In genomic region chr11:72775288-72776110, GRCh38 we compare ENCODE assay signal across 1 cellular context.
TF ChIP-seq lines count a peak whose summit lies in the region.

No MANE protein-coding gene starts in this region.

TF ChIP-seq in K562, 482 proteins besides CTCF, POLR2A, EP300 and RAD21 (continued from another document):
- TF ChIP-seq E4F1 (CRISPR knock-in tag; IDR thresholded peaks at IDR 0.05; ENCODE audit: borderline replicate concordance) (no peak), CBX8 (IDR thresholded peaks at IDR 0.05; ENCODE audit: borderline replicate concordance, extremely low read depth, low read depth, low read length, poor library complexity, severe bottlenecking) (no peak), CBX1 (IDR thresholded peaks at IDR 0.05; ENCODE audit: low read depth) (no peak), POLR2H (tag; IDR thresholded peaks at IDR 0.05; ENCODE audit: low read depth) (no peak), NRF1 (conservative IDR thresholded peaks at IDR 0.05 in 1 of 2, IDR thresholded peaks at IDR 0.05 in 1 of 2) (no peak), ZNF75A (CRISPR knock-in tag; IDR thresholded peaks at IDR 0.05) (no peak), ZFP1 (CRISPR knock-in tag; IDR thresholded peaks at IDR 0.05) (no peak), HMGN3 (IDR thresholded peaks at IDR 0.05; ENCODE audit: borderline replicate concordance, extremely low read depth, insufficient read length, low read depth, low read length) (no peak), ZMIZ1 (IDR thresholded peaks at IDR 0.05; ENCODE audit: low read depth in 2 of 2, low read length in 2 of 2) (no peak), ZNF224 (CRISPR knock-in tag; IDR thresholded peaks at IDR 0.05) (no peak), RBM14 (IDR thresholded peaks at IDR 0.05; ENCODE audit: borderline replicate concordance, insufficient read depth, low read depth, low read length) (no peak), KDM1A (IDR thresholded peaks at IDR 0.05) (peak in 1 of 2 experiments; percentile 50; a peak in 1 of 4 replicates), LARP7 (IDR thresholded peaks at IDR 0.05) (0 out of 2 replicates have a peak, but pooled peaks have one; percentile 14), NFATC3 (IDR thresholded peaks at IDR 0.05) (no peak), ZNF24 (IDR thresholded peaks at IDR 0.05) (peak; percentile 66; the same call in 1 of the 2 replicates)
- TF ChIP-seq, protein P1, sequence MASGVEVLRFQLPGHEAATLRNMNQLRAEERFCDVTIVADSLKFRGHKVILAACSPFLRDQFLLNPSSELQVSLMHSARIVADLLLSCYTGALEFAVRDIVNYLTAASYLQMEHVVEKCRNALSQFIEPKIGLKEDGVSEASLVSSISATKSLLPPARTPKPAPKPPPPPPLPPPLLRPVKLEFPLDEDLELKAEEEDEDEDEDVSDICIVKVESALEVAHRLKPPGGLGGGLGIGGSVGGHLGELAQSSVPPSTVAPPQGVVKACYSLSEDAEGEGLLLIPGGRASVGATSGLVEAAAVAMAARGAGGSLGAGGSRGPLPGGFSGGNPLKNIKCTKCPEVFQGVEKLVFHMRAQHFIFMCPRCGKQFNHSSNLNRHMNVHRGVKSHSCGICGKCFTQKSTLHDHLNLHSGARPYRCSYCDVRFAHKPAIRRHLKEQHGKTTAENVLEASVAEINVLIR (CRISPR knock-in tag; IDR thresholded peaks at IDR 0.05), result no peak
